Comparison of ENCODE assay signal across 21 cellular contexts in genomic region chr16:82045471-82046178, GRCh38. TPM values are rescaled to one million over a fixed set of nuclear protein-coding genes. Genes with fewer than 3 reads are reported as not detected.
DNase-seq lines count a peak whose midpoint lies in the region; ATAC-seq and TF ChIP-seq lines count a peak whose summit lies in the region.
"Had no signal": no experiment of that assay in that cellular context is flagged by ENCODE, and none has a peak within 500 bp of the region (broad histone marks: within the 10 kb centered on the region; RNA-seq: fewer than 3 reads in every experiment).

No MANE protein-coding gene starts in this region.

- WGBS in mesenchymal stem cell = 89% methylated on average over 6 of the region's 7 CpGs
- WGBS in heart right ventricle, 2 donors = 65 to 81% methylated on average over 7 of the region's 7 CpGs

- H3K36me3 ChIP-seq in mesenchymal stem cell (ENCODE audit: control insufficient read depth in 1 of 2, insufficient read depth in 2 of 2, low read depth in 1 of 2, low read length in 2 of 2) (no peaks in the 10 kb centered on the region), heart right ventricle (no peaks in the 10 kb centered on the region)
- H3K36me3 ChIP-seq: HAP-1, Peyer's patch had no signal

- H3K9me3 Mint-ChIP-seq in brain = peaks cover 0 to 3% (median 0%) of the 10 kb centered on the region in 5 experiments
- H3K9me3 Mint-ChIP-seq in progenitor cell of endocrine pancreas (ENCODE audit: low read depth) = peaks cover 4% of the 10 kb centered on the region

- H3K27me3 Mint-ChIP-seq in brain (peaks cover 5% of the 10 kb centered on the region), progenitor cell of endocrine pancreas (no peaks in the 10 kb centered on the region)

- H2BK120ac ChIP-seq in mesenchymal stem cell (ENCODE audit: low read depth, low read length) = no peak overlapping the region

- H4K91ac ChIP-seq in mesenchymal stem cell (ENCODE audit: low read length) = no peak overlapping the region

- H3K4me2 ChIP-seq in mesenchymal stem cell (ENCODE audit: low read length, poor library complexity, severe bottlenecking) = no peak overlapping the region
- H3K4me2 ChIP-seq: KMS-11 had no signal

- H3K36me3 Mint-ChIP-seq in brain = no peaks in the 10 kb centered on the region
- H3K36me3 Mint-ChIP-seq in progenitor cell of endocrine pancreas (ENCODE audit: insufficient read depth) = no peaks in the 10 kb centered on the region
- H3K36me3 Mint-ChIP-seq: CD4-positive, CD25-positive, alpha-beta regulatory T cell had no signal

- ATAC-seq in heart right ventricle (no peak), GM21360 (IDR thresholded peaks at IDR 0.05; ENCODE audit: unreplicated experiment) (no peak), HG02852 (IDR thresholded peaks at IDR 0.05; ENCODE audit: unreplicated experiment) (no peak)
- ATAC-seq: SK-N-SH treated with all-trans-retinoic acid at 6 μM for 48 hours had no signal

- H2AK5ac ChIP-seq in mesenchymal stem cell (ENCODE audit: low read length, severe bottlenecking) = peak overlapping the region; percentile 47

- H3K4ac ChIP-seq in mesenchymal stem cell (ENCODE audit: low read depth in 1 of 2, low read length in 2 of 2) = no peak overlapping the region

- no peak overlapping the region for H2BK12ac ChIP-seq in mesenchymal stem cell (ENCODE audit: low read length in 2 of 2)

- H3K23ac ChIP-seq in mesenchymal stem cell (ENCODE audit: low read length in 2 of 2) = no peak overlapping the region

- TF ChIP-seq CTCF in brain (conservative IDR thresholded peaks at IDR 0.05) (no peak), progenitor cell of endocrine pancreas (IDR thresholded peaks at IDR 0.05; ENCODE audit: unreplicated experiment) (no peak), heart right ventricle (IDR thresholded peaks at IDR 0.05) (no peak)

- no peak overlapping the region for H2AFZ ChIP-seq in mesenchymal stem cell (ENCODE audit: low read depth, low read length)
- H2AFZ ChIP-seq: GM23248 had no signal

- H3K27me3 ChIP-seq in mesenchymal stem cell (ENCODE audit: control insufficient read depth in 1 of 2, insufficient read depth in 1 of 2, low read length in 2 of 2) = peaks cover 0 to 28% of the 10 kb centered on the region in 2 experiments
- peaks cover 0 to 21% (median 11%) of the 10 kb centered on the region in 7 donors for H3K27me3 ChIP-seq in heart right ventricle
- H3K27me3 ChIP-seq: Peyer's patch had no signal

- H3K9me3 ChIP-seq in mesenchymal stem cell (ENCODE audit: control insufficient read depth, low read length) = no peaks in the 10 kb centered on the region
- H3K9me3 ChIP-seq in heart right ventricle = no peaks in the 10 kb centered on the region
- H3K9me3 ChIP-seq: HAP-1, Peyer's patch had no signal

- H3K4me3 Mint-ChIP-seq in brain (no peak overlapping the region), progenitor cell of endocrine pancreas (ENCODE audit: low read depth) (no peak overlapping the region)
- H3K4me3 Mint-ChIP-seq: CD4-positive, CD25-positive, alpha-beta regulatory T cell had no signal

- H2BK5ac ChIP-seq in mesenchymal stem cell (ENCODE audit: low read depth, low read length, poor library complexity, severe bottlenecking) = no peak overlapping the region

- intact Hi-C loops in heart right ventricle (cut with DNase I) = no loop called here

- DNase-seq in NCI-H69 (lab: John Stamatoyannopoulos, UW) = peak; percentile 1
- DNase-seq in mesenchymal stem cell = no peak
- DNase-seq in progenitor cell of endocrine pancreas (ENCODE audit: low spot score, unreplicated experiment) = no peak
- DNase-seq in heart right ventricle = no peak
- DNase-seq: CD4-positive, CD25-positive, alpha-beta regulatory T cell; EL; GF-D8; GM23248; NCI-H1694; NCI-H2081 treated with DMSO at 0.1 percent for 48 hours; Peyer's patch had no signal

- H3K27ac ChIP-seq in mesenchymal stem cell (ENCODE audit: low read length, poor library complexity, severe bottlenecking) = no peak overlapping the region
- H3K27ac ChIP-seq in heart right ventricle = no peak overlapping the region
- H3K27ac ChIP-seq: GM23248, HL-60, KMS-11, Peyer's patch had no signal

- H3K4me1 Mint-ChIP-seq in brain (peaks cover 25% of the 10 kb centered on the region), progenitor cell of endocrine pancreas (ENCODE audit: low read depth) (peaks cover 21% of the 10 kb centered on the region)
- H3K4me1 Mint-ChIP-seq: CD4-positive, CD25-positive, alpha-beta regulatory T cell had no signal

- H3K14ac ChIP-seq in mesenchymal stem cell (ENCODE audit: low read length in 2 of 2) = no peak overlapping the region

- no peak overlapping the region for H3K9ac ChIP-seq in mesenchymal stem cell (ENCODE audit: low read length)
- H3K9ac ChIP-seq: GM23248, KMS-11 had no signal

- H2BK15ac ChIP-seq in mesenchymal stem cell (ENCODE audit: low read depth, poor library complexity, severe bottlenecking) = no peak overlapping the region

- no peak overlapping the region for H4K8ac ChIP-seq in mesenchymal stem cell (ENCODE audit: low read length)

- H3K27ac Mint-ChIP-seq in brain (peak overlapping the region; percentile 5 to 85 (median 42)), progenitor cell of endocrine pancreas (peak overlapping the region; percentile 33)
- H3K27ac Mint-ChIP-seq: CD4-positive, CD25-positive, alpha-beta regulatory T cell had no signal

- H3K4me1 ChIP-seq in mesenchymal stem cell (ENCODE audit: control insufficient read depth, insufficient read depth, low read depth, low read length) (peaks cover 10% of the 10 kb centered on the region), heart right ventricle (no peaks in the 10 kb centered on the region)
- H3K4me1 ChIP-seq: HAP-1 had no signal

- H3K79me1 ChIP-seq in mesenchymal stem cell (replicated peaks; ENCODE audit: low read length, poor library complexity, severe bottlenecking) = peaks cover 8% of the 10 kb centered on the region

- H3K18ac ChIP-seq in mesenchymal stem cell (ENCODE audit: low read depth in 1 of 2, low read length in 2 of 2) = no peak overlapping the region

- H3K4me3 ChIP-seq in mesenchymal stem cell (ENCODE audit: insufficient read depth in 1 of 2, low read depth in 1 of 2, low read length in 2 of 2) (no peak overlapping the region), heart right ventricle (no peak overlapping the region)
- H3K4me3 ChIP-seq: GM23248, HAP-1, Peyer's patch had no signal

RNA-seq across cellular contexts. Expression of gene HSD17B2, which starts 10.6 kb away (rescaled TPM):
- polyA plus RNA-seq in brain (ENCODE audit: insufficient read depth, low read depth, low replicate concordance) = not detected
- polyA plus RNA-seq in mesenchymal stem cell (2013, experiment 1 of 2) = 20.7 TPM
- polyA plus RNA-seq in mesenchymal stem cell (2013, experiment 2 of 2) = 21.8 TPM
- 1.2 and 1.4 TPM in 2 replicates for total RNA-seq in progenitor cell of endocrine pancreas
- total RNA-seq in heart right ventricle = not detected
- polyA plus RNA-seq in heart right ventricle = under 1 TPM in 1 of 2 donors, not detected in 1; 0.03 TPM
- total RNA-seq: CD4-positive, CD25-positive, alpha-beta regulatory T cell; GM23248; NCI-H460; OCI-LY7 had no signal
- polyA plus RNA-seq: GM23248 had no signal

RNA-seq across cellular contexts. Expression of gene SDR42E1, which starts 34.4 kb away (rescaled TPM):
- polyA plus RNA-seq in brain (ENCODE audit: insufficient read depth, low read depth, low replicate concordance) (11.9 TPM), heart right ventricle (under 1 TPM; 0.36 to 0.51 TPM)
- polyA plus RNA-seq in mesenchymal stem cell (2013, experiment 1 of 2) = not detected
- polyA plus RNA-seq in mesenchymal stem cell (2013, experiment 2 of 2) = not detected
- total RNA-seq in progenitor cell of endocrine pancreas (0.02 and 0.04 TPM in 2 replicates), heart right ventricle (1 to 10 TPM in 6 of 10 donors, under 1 TPM in 4; 0.46 to 1.6 (median 1.1) TPM)
- total RNA-seq: A673, GM23248, NCI-H460 had no signal
- polyA plus RNA-seq: GM23248 had no signal
